Comparison of ENCODE assay signal across 13 cellular contexts in genomic region chr1:35454175-35454574, GRCh38.
DNase-seq lines count a peak whose midpoint lies in the region; ATAC-seq and TF ChIP-seq lines count a peak whose summit lies in the region.
"Had no signal": no experiment of that assay in that cellular context is flagged by ENCODE, and none has a peak within 500 bp of the region (broad histone marks: within the 10 kb centered on the region; RNA-seq: fewer than 3 reads in every experiment).

No MANE protein-coding gene starts in this region.

- CTCF ChIA-PET in activated CD4-positive, alpha-beta memory T cell treated with anti-CD3 and anti-CD28 coated beads for 36 hours (lab: Charles Lee) = interaction anchor here (1.1 to 9.1 kb wide), 11 partner anchors 8 to 272 kb away, joined by 3 to 245 read pairs (median 6); partner anchors contain the start of genes KIAA0319L and NCDN
- CTCF ChIA-PET in activated CD4-positive, alpha-beta memory T cell treated with anti-CD3 and anti-CD28 coated beads, Interleukin-2, amount 10 ng/mL, durations not matched to agents 7 days and 5 days (lab: Charles Lee) = interaction anchor here (0.6 to 10.6 kb wide), 6 partner anchors 14 to 431 kb away, joined by 3 to 159 read pairs (median 3); partner anchors contain the start of gene CLSPN

- H3K27ac Mint-ChIP-seq in activated CD4-positive, alpha-beta memory T cell treated with anti-CD3 and anti-CD28 coated beads for 36 hours = peak overlapping the region; percentile 80
- no peak overlapping the region for H3K27ac Mint-ChIP-seq in activated CD4-positive, alpha-beta memory T cell treated with anti-CD3 and anti-CD28 coated beads, Interleukin-2, amount 10 ng/mL, durations not matched to agents 7 days and 5 days
- peak overlapping the region; percentile 78 for H3K27ac Mint-ChIP-seq in stimulated activated effector memory CD8-positive, alpha-beta T cell treated with anti-CD3 and anti-CD28 coated beads, Interleukin-12 subunit alpha, Interleukin-12 subunit beta, amount 100 ng/mL, for 72 hours
- H3K27ac Mint-ChIP-seq: activated CD4-positive, alpha-beta T cell treated with anti-CD3 and anti-CD28 coated beads, Interleukin-2, amount 10 ng/mL, durations not matched to agents 7 days and 5 days had no signal

- POLR2A ChIA-PET in activated CD4-positive, alpha-beta memory T cell treated with anti-CD3 and anti-CD28 coated beads for 36 hours (lab: Charles Lee) = interaction anchor here (1.0 to 1.9 kb wide), 5 partner anchors 11 to 103 kb away, joined by 3 to 10 read pairs (median 4); partner anchors contain the start of genes KIAA0319L and NCDN
- POLR2A ChIA-PET in activated CD4-positive, alpha-beta memory T cell treated with anti-CD3 and anti-CD28 coated beads, Interleukin-2, amount 10 ng/mL, durations not matched to agents 7 days and 5 days (lab: Charles Lee) = interaction anchor here (1.1 to 6.2 kb wide), 3 partner anchors 51 to 111 kb away, joined by 3 to 44 read pairs (median 4); partner anchors contain the start of genes KIAA0319L and NCDN

- H3K4me3 Mint-ChIP-seq in activated CD4-positive, alpha-beta memory T cell treated with anti-CD3 and anti-CD28 coated beads for 36 hours = no peak overlapping the region
- no peak overlapping the region for H3K4me3 Mint-ChIP-seq in activated CD4-positive, alpha-beta memory T cell treated with anti-CD3 and anti-CD28 coated beads, Interleukin-2, amount 10 ng/mL, durations not matched to agents 7 days and 5 days
- H3K4me3 Mint-ChIP-seq in stimulated activated effector memory CD8-positive, alpha-beta T cell treated with anti-CD3 and anti-CD28 coated beads, Interleukin-12 subunit alpha, Interleukin-12 subunit beta, amount 100 ng/mL, for 72 hours = peak overlapping the region; percentile 30
- H3K4me3 Mint-ChIP-seq: activated CD4-positive, alpha-beta T cell treated with anti-CD3 and anti-CD28 coated beads, Interleukin-2, amount 10 ng/mL, durations not matched to agents 7 days and 5 days had no signal

- no peaks in the 10 kb centered on the region for H3K27me3 Mint-ChIP-seq in activated CD4-positive, alpha-beta memory T cell treated with anti-CD3 and anti-CD28 coated beads for 36 hours
- H3K27me3 Mint-ChIP-seq in activated CD4-positive, alpha-beta memory T cell treated with anti-CD3 and anti-CD28 coated beads, Interleukin-2, amount 10 ng/mL, durations not matched to agents 7 days and 5 days = no peaks in the 10 kb centered on the region
- H3K27me3 Mint-ChIP-seq: activated CD4-positive, alpha-beta T cell treated with anti-CD3 and anti-CD28 coated beads, Interleukin-2, amount 10 ng/mL, durations not matched to agents 7 days and 5 days had no signal

- peaks cover 49% of the 10 kb centered on the region for H3K4me1 Mint-ChIP-seq in activated CD4-positive, alpha-beta memory T cell treated with anti-CD3 and anti-CD28 coated beads for 36 hours (ENCODE audit: low read depth)
- H3K4me1 Mint-ChIP-seq in activated CD4-positive, alpha-beta memory T cell treated with anti-CD3 and anti-CD28 coated beads, Interleukin-2, amount 10 ng/mL, durations not matched to agents 7 days and 5 days = peaks cover 38% of the 10 kb centered on the region
- H3K4me1 Mint-ChIP-seq in stimulated activated effector memory CD8-positive, alpha-beta T cell treated with anti-CD3 and anti-CD28 coated beads, Interleukin-12 subunit alpha, Interleukin-12 subunit beta, amount 100 ng/mL, for 72 hours = peaks cover 44% of the 10 kb centered on the region

- H3K4me3 ChIP-seq in dorsolateral prefrontal cortex = no peak overlapping the region
- H3K4me3 ChIP-seq: tibial nerve had no signal

- intact Hi-C loops in activated CD4-positive, alpha-beta memory T cell treated with anti-CD3 and anti-CD28 coated beads for 36 hours (cut with micrococcal nuclease) = loop anchor here (1.0 to 10.0 kb wide), 7 partner anchors 8 to 321 kb away; partner anchors contain the start of genes C1orf216, PSMB2 and SFPQ
- intact Hi-C loops in dorsolateral prefrontal cortex (cut with DNase I) = loop anchor here in 1 of 2 donors (5.0 kb wide), 3 partner anchors 83 to 273 kb away; no protein-coding TSS in a partner anchor

- H3K36me3 Mint-ChIP-seq in activated CD4-positive, alpha-beta memory T cell treated with anti-CD3 and anti-CD28 coated beads for 36 hours = peaks cover 9% of the 10 kb centered on the region
- peaks cover 30% of the 10 kb centered on the region for H3K36me3 Mint-ChIP-seq in activated CD4-positive, alpha-beta memory T cell treated with anti-CD3 and anti-CD28 coated beads, Interleukin-2, amount 10 ng/mL, durations not matched to agents 7 days and 5 days (ENCODE audit: low read depth)
- H3K36me3 Mint-ChIP-seq in stimulated activated effector memory CD8-positive, alpha-beta T cell treated with anti-CD3 and anti-CD28 coated beads, Interleukin-12 subunit alpha, Interleukin-12 subunit beta, amount 100 ng/mL, for 72 hours = peaks cover 55% of the 10 kb centered on the region

- no peaks in the 10 kb centered on the region for H3K9me3 Mint-ChIP-seq in activated CD4-positive, alpha-beta memory T cell treated with anti-CD3 and anti-CD28 coated beads for 36 hours
- no peaks in the 10 kb centered on the region for H3K9me3 Mint-ChIP-seq in activated CD4-positive, alpha-beta memory T cell treated with anti-CD3 and anti-CD28 coated beads, Interleukin-2, amount 10 ng/mL, durations not matched to agents 7 days and 5 days
- no peaks in the 10 kb centered on the region for H3K9me3 Mint-ChIP-seq in stimulated activated effector memory CD8-positive, alpha-beta T cell treated with anti-CD3 and anti-CD28 coated beads, Interleukin-12 subunit alpha, Interleukin-12 subunit beta, amount 100 ng/mL, for 72 hours
- H3K9me3 Mint-ChIP-seq: activated CD4-positive, alpha-beta T cell treated with anti-CD3 and anti-CD28 coated beads, Interleukin-2, amount 10 ng/mL, durations not matched to agents 7 days and 5 days had no signal

- H3K27ac ChIP-seq in dorsolateral prefrontal cortex = peak overlapping the region in 52 of 59 donors; percentile 5 to 80 (median 55)

- peak; percentile 17 for ATAC-seq in stimulated activated effector memory CD8-positive, alpha-beta T cell treated with anti-CD3 and anti-CD28 coated beads, Interleukin-12 subunit alpha, Interleukin-12 subunit beta, amount 100 ng/mL, for 72 hours
- no peak for ATAC-seq in HG03095 (IDR thresholded peaks at IDR 0.05; ENCODE audit: unreplicated experiment)

- no peak for TF ChIP-seq CTCF in dorsolateral prefrontal cortex (IDR thresholded peaks at IDR 0.05 in 54 of 56, conservative IDR thresholded peaks at IDR 0.05 in 2 of 56; ENCODE audit: low read depth in 1 of 56, partially characterized antibody in 56 of 56)

- H3K27me3 ChIP-seq in dorsolateral prefrontal cortex = no peaks in the 10 kb centered on the region
- H3K27me3 ChIP-seq: tibial nerve had no signal

- DNase-seq in activated CD4-positive, alpha-beta memory T cell treated with anti-CD3 and anti-CD28 coated beads for 36 hours = no peak
- DNase-seq in activated CD4-positive, alpha-beta memory T cell treated with anti-CD3 and anti-CD28 coated beads, Interleukin-2, amount 10 ng/mL, durations not matched to agents 7 days and 5 days = no peak
- DNase-seq in NOMO-1 (lab: John Stamatoyannopoulos, UW; ENCODE audit: unreplicated experiment in 2 of 2) (peak; percentile 49 to 79), dorsolateral prefrontal cortex (no peak), UCSD-AML1 (lab: John Stamatoyannopoulos, UW; ENCODE audit: unreplicated experiment) (no peak), RKO (ENCODE audit: low spot score) (no peak)
- no peak for DNase-seq in stimulated activated effector memory CD8-positive, alpha-beta T cell treated with anti-CD3 and anti-CD28 coated beads, Interleukin-12 subunit alpha, Interleukin-12 subunit beta, amount 100 ng/mL, for 72 hours (ENCODE audit: low spot score in 2 of 2)
- DNase-seq: activated CD4-positive, alpha-beta T cell treated with anti-CD3 and anti-CD28 coated beads, Interleukin-2, amount 10 ng/mL, durations not matched to agents 7 days and 5 days; activated naive CD4-positive, alpha-beta T cell treated with Interleukin-2 at 50 U/mL for 16 hours; DMS153; NCI-H2029 treated with DMSO at 0.1 percent for 48 hours had no signal

Comparison
In these comparisons a context has a peak if more than half of its experiments do, and no peak if none do; other contexts are left out.
1. DNase-seq: peak in NOMO-1 (2 of 2); none in activated CD4-positive, alpha-beta memory T cell treated with anti-CD3 and anti-CD28 coated beads for 36 hours (single experiment), activated CD4-positive, alpha-beta memory T cell treated with anti-CD3 and anti-CD28 coated beads, Interleukin-2, amount 10 ng/mL, durations not matched to agents 7 days and 5 days (single experiment), dorsolateral prefrontal cortex (0 of 10), stimulated activated effector memory CD8-positive, alpha-beta T cell treated with anti-CD3 and anti-CD28 coated beads, Interleukin-12 subunit alpha, Interleukin-12 subunit beta, amount 100 ng/mL, for 72 hours (0 of 2), UCSD-AML1 (single experiment) and RKO (single experiment).